In the genomic region with DNA sequence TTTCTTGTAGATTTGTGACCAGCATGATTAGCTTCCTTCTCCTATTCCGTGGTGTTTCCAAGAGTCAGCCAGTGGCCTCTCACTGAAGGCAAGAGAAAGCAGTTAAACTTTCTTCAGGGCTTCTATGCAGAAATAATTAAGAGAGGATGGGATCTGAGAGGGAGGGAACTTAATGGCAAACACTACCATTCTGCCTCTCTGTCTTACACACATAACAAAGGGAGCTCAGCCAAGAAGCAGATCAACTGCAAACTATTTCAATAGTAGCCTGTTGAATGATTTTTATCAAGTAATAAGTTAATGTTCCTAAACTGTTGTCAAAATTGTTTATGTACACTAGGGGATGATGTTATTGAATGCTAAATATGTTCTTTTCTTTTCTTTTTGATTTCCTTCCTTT, we compare ENCODE assay signal across 1 cellular context.
TF ChIP-seq lines count a peak whose summit lies in the region.

No MANE protein-coding gene starts in this region.

TF ChIP-seq in SK-N-SH, 30 proteins besides CTCF, POLR2A, EP300 and RAD21:
- no peak for TF ChIP-seq SIN3A (IDR thresholded peaks at IDR 0.05; ENCODE audit: borderline replicate concordance, low read depth, low read length)
- TF ChIP-seq GABPA (IDR thresholded peaks at IDR 0.05; ENCODE audit: low read depth): no peak
- TF ChIP-seq, protein P1, sequence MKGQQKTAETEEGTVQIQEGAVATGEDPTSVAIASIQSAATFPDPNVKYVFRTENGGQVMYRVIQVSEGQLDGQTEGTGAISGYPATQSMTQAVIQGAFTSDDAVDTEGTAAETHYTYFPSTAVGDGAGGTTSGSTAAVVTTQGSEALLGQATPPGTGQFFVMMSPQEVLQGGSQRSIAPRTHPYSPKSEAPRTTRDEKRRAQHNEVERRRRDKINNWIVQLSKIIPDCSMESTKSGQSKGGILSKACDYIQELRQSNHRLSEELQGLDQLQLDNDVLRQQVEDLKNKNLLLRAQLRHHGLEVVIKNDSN (IDR thresholded peaks at IDR 0.05; ENCODE audit: borderline replicate concordance, low read depth): no peak
- no peak for TF ChIP-seq FOXJ3 (CRISPR knock-in tag; IDR thresholded peaks at IDR 0.05)
- no peak for TF ChIP-seq EZH2phosphoT487 (IDR thresholded peaks at IDR 0.05; ENCODE audit: borderline replicate concordance, low read depth)
- TF ChIP-seq MXI1 (IDR thresholded peaks at IDR 0.05; ENCODE audit: low read depth, low read length): no peak
- TF ChIP-seq, protein P2, sequence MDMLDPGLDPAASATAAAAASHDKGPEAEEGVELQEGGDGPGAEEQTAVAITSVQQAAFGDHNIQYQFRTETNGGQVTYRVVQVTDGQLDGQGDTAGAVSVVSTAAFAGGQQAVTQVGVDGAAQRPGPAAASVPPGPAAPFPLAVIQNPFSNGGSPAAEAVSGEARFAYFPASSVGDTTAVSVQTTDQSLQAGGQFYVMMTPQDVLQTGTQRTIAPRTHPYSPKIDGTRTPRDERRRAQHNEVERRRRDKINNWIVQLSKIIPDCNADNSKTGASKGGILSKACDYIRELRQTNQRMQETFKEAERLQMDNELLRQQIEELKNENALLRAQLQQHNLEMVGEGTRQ (IDR thresholded peaks at IDR 0.05; ENCODE audit: borderline replicate concordance, low read depth, low read length): no peak
- TF ChIP-seq, protein P3, sequence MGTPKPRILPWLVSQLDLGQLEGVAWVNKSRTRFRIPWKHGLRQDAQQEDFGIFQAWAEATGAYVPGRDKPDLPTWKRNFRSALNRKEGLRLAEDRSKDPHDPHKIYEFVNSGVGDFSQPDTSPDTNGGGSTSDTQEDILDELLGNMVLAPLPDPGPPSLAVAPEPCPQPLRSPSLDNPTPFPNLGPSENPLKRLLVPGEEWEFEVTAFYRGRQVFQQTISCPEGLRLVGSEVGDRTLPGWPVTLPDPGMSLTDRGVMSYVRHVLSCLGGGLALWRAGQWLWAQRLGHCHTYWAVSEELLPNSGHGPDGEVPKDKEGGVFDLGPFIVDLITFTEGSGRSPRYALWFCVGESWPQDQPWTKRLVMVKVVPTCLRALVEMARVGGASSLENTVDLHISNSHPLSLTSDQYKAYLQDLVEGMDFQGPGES (IDR thresholded peaks at IDR 0.05; ENCODE audit: low read depth, low read length): no peak
- no peak for TF ChIP-seq SMC3 (IDR thresholded peaks at IDR 0.05; ENCODE audit: low read depth, low read length)
- no peak for TF ChIP-seq ELF1 (IDR thresholded peaks at IDR 0.05)
- no peak for TF ChIP-seq RCOR1 (IDR thresholded peaks at IDR 0.05; ENCODE audit: low read length)
- no peak for TF ChIP-seq FOSL2 (IDR thresholded peaks at IDR 0.05; ENCODE audit: borderline replicate concordance, low read depth)
- no peak for TF ChIP-seq TEAD4 (IDR thresholded peaks at IDR 0.05; ENCODE audit: borderline replicate concordance, insufficient read depth)
- no peak for TF ChIP-seq POLR2AphosphoS5 (IDR thresholded peaks at IDR 0.05; ENCODE audit: low read depth, low read length)
